9 cellular contexts compared by ENCODE assay signal in the genomic region with DNA sequence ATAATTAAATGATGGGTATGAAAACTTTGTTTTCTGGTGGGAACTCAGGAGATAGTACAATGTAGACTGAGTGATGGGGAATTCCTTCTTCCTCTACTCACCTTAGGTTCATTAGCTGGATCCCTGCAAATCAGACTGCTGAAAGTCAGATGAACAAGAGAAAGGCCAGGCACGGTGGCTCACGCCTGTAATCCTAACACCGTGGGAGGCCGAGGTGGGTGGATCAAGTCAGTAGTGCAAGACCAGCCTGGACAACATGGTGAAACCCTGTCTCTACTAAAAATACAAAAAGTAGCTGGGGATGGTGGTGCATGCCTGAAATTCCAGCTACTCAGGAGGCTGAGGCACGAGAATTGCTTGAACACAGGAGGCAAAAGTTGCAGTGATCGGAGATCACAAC. TPM values are rescaled to one million over a fixed set of nuclear protein-coding genes. Genes with fewer than 3 reads are reported as not detected.
"Had no signal": no experiment of that assay in that cellular context is flagged by ENCODE, and none has a peak within 500 bp of the region (broad histone marks: within the 10 kb centered on the region; RNA-seq: fewer than 3 reads in every experiment).

No MANE protein-coding gene starts in this region.

- ATAC-seq: GM23338, HepG2, K562 had no signal

- H3K27ac ChIP-seq: HL-60 had no signal

- H3K4me3 ChIP-seq: GM23338, K562 had no signal

- H2AFZ ChIP-seq: GM23338 had no signal

- FAIRE-seq: H1, H54, HepG2, K562 had no signal

- H3K4me2 ChIP-seq: GM23338 had no signal

- DNase-seq: H9, HCEC 1CT, HFFc6 had no signal

RNA-seq across cellular contexts. Expression of a gene that starts 28.7 kb away (rescaled TPM):
- total RNA-seq: HepG2, HFFc6 had no signal
- polyA plus RNA-seq: HepG2 had no signal
